ENCODE assay signal across 8 cellular contexts in genomic region chr2:200578778-200579177, GRCh38. TPM values are rescaled to one million over a fixed set of nuclear protein-coding genes. Genes with fewer than 3 reads are reported as not detected.
DNase-seq lines count a peak whose midpoint lies in the region; ATAC-seq and TF ChIP-seq lines count a peak whose summit lies in the region.

No MANE protein-coding gene starts in this region.

- H3K27me3 ChIP-seq in Peyer's patch (no peaks in the 10 kb centered on the region), transverse colon (no peaks in the 10 kb centered on the region)

- H3K36me3 ChIP-seq in Peyer's patch (no peaks in the 10 kb centered on the region), transverse colon (no peaks in the 10 kb centered on the region)

- H3K9me3 Mint-ChIP-seq in activated naive CD4-positive, alpha-beta T cell treated with anti-CD3 and anti-CD28 coated beads for 36 hours: no peaks in the 10 kb centered on the region
- H3K9me3 Mint-ChIP-seq in activated naive CD4-positive, alpha-beta T cell treated with anti-CD3 and anti-CD28 coated beads, Interleukin-2, amount 10 ng/mL, durations not matched to agents 7 days and 5 days: no peaks in the 10 kb centered on the region

- H3K4me1 Mint-ChIP-seq in activated naive CD4-positive, alpha-beta T cell treated with anti-CD3 and anti-CD28 coated beads for 36 hours (ENCODE audit: low read depth): peaks cover 14% of the 10 kb centered on the region
- peaks cover 7% of the 10 kb centered on the region for H3K4me1 Mint-ChIP-seq in activated naive CD4-positive, alpha-beta T cell treated with anti-CD3 and anti-CD28 coated beads, Interleukin-2, amount 10 ng/mL, durations not matched to agents 7 days and 5 days

- 11 to 43% methylated on average over 1 of the region's 1 CpG for WGBS in transverse colon (ENCODE audit: low coverage in 1 of 2), 2 donors

- ATAC-seq in Right ventricle myocardium superior (ENCODE audit: poor library complexity): no peak
- ATAC-seq in GM19463 (IDR thresholded peaks at IDR 0.05; ENCODE audit: unreplicated experiment): no peak

- no peaks in the 10 kb centered on the region for H3K9me3 ChIP-seq in Peyer's patch
- H3K9me3 ChIP-seq in transverse colon: no peaks in the 10 kb centered on the region

- no peak overlapping the region for H3K4me3 Mint-ChIP-seq in activated naive CD4-positive, alpha-beta T cell treated with anti-CD3 and anti-CD28 coated beads for 36 hours
- H3K4me3 Mint-ChIP-seq in activated naive CD4-positive, alpha-beta T cell treated with anti-CD3 and anti-CD28 coated beads, Interleukin-2, amount 10 ng/mL, durations not matched to agents 7 days and 5 days: no peak overlapping the region

- TF ChIP-seq EP300 in transverse colon (IDR thresholded peaks at IDR 0.05; ENCODE audit: low read depth): no peak

- in situ Hi-C loops in transverse colon (cut with MboI; ENCODE audit: low pct_ligation_motif_present in 1 of 4, low pct_unique_long_range_greater_than_20kb in 1 of 4, low sequenced_read_pairs in 3 of 4): loop anchor here in 1 of 4 donors (10.0 kb wide), 1 partner anchor 126 kb away; no protein-coding TSS in a partner anchor

- no peak for TF ChIP-seq POLR2A in Peyer's patch (IDR thresholded peaks at IDR 0.05)
- TF ChIP-seq POLR2A in transverse colon (IDR thresholded peaks at IDR 0.05): no peak

- intact Hi-C loops in activated naive CD4-positive, alpha-beta T cell treated with anti-CD3 and anti-CD28 coated beads for 36 hours (cut with micrococcal nuclease): loop anchor here (1.0 to 5.0 kb wide), 6 partner anchors 32 to 598 kb away; partner anchors contain the start of genes BZW1, NIF3L1 and PPIL3
- intact Hi-C loops in transverse colon (cut with DNase I; ENCODE audit: low total_unique reads) (no loop called here), Right ventricle myocardium superior (cut with DNase I) (loop anchor here (5.0 kb wide), 1 partner anchor 124 kb away; no protein-coding TSS in a partner anchor)

- H3K27ac Mint-ChIP-seq in activated naive CD4-positive, alpha-beta T cell treated with anti-CD3 and anti-CD28 coated beads for 36 hours: peak overlapping the region; percentile 16
- no peak overlapping the region for H3K27ac Mint-ChIP-seq in activated naive CD4-positive, alpha-beta T cell treated with anti-CD3 and anti-CD28 coated beads, Interleukin-2, amount 10 ng/mL, durations not matched to agents 7 days and 5 days

- peak; percentile 18 for DNase-seq in activated naive CD4-positive, alpha-beta T cell treated with anti-CD3 and anti-CD28 coated beads for 36 hours
- no peak for DNase-seq in activated naive CD4-positive, alpha-beta T cell treated with anti-CD3 and anti-CD28 coated beads, Interleukin-2, amount 10 ng/mL, durations not matched to agents 7 days and 5 days
- no peak for DNase-seq in Peyer's patch
- DNase-seq in fibroblast of the aortic adventitia (ENCODE audit: low read depth): peak; percentile 62
- DNase-seq in transverse colon: no peak
- DNase-seq in stimulated activated CD4-positive, alpha-beta T cell treated with anti-CD3 and anti-CD28 coated beads, Interleukin-1b, Interleukin-23, amount 100 ng/mL, for 48 hours: no peak
- no peak for DNase-seq in Right ventricle myocardium superior

- no peaks in the 10 kb centered on the region for H3K4me1 ChIP-seq in Peyer's patch
- no peaks in the 10 kb centered on the region for H3K4me1 ChIP-seq in transverse colon

- H3K27me3 Mint-ChIP-seq in activated naive CD4-positive, alpha-beta T cell treated with anti-CD3 and anti-CD28 coated beads for 36 hours (ENCODE audit: low read depth): no peaks in the 10 kb centered on the region
- H3K27me3 Mint-ChIP-seq in activated naive CD4-positive, alpha-beta T cell treated with anti-CD3 and anti-CD28 coated beads, Interleukin-2, amount 10 ng/mL, durations not matched to agents 7 days and 5 days: no peaks in the 10 kb centered on the region

- H3K27ac ChIP-seq in Peyer's patch (no peak overlapping the region), transverse colon (no peak overlapping the region)

- CTCF ChIA-PET in activated naive CD4-positive, alpha-beta T cell treated with anti-CD3 and anti-CD28 coated beads for 36 hours (lab: Charles Lee): interaction anchor here (0.7 to 1.6 kb wide), 9 partner anchors 9 to 157 kb away, joined by 3 to 5 read pairs (median 3); no protein-coding TSS in a partner anchor
- CTCF ChIA-PET in activated naive CD4-positive, alpha-beta T cell treated with anti-CD3 and anti-CD28 coated beads, Interleukin-2, amount 10 ng/mL, durations not matched to agents 7 days and 5 days (lab: Charles Lee): interaction anchor here (1.0 to 1.6 kb wide), 8 partner anchors 9 to 134 kb away, joined by 3 to 10 read pairs (median 3); no protein-coding TSS in a partner anchor

- H3K36me3 Mint-ChIP-seq in activated naive CD4-positive, alpha-beta T cell treated with anti-CD3 and anti-CD28 coated beads for 36 hours (ENCODE audit: low read depth): peaks cover 12% of the 10 kb centered on the region
- H3K36me3 Mint-ChIP-seq in activated naive CD4-positive, alpha-beta T cell treated with anti-CD3 and anti-CD28 coated beads, Interleukin-2, amount 10 ng/mL, durations not matched to agents 7 days and 5 days: peaks cover 34% of the 10 kb centered on the region

- TF ChIP-seq CTCF in Peyer's patch (IDR thresholded peaks at IDR 0.05) (peak in 4 of 6 experiments; percentile 32 to 72 (median 60)), fibroblast of the aortic adventitia (IDR thresholded peaks at IDR 0.05; ENCODE audit: insufficient read depth, low read length) (peak; percentile 58), transverse colon (IDR thresholded peaks at IDR 0.05) (peak; percentile 29 to 59 (median 47))

- H3K4me3 ChIP-seq in Peyer's patch (no peak overlapping the region), fibroblast of the aortic adventitia (ENCODE audit: low read depth, low read length) (no peak overlapping the region), transverse colon (no peak overlapping the region)

RNA-seq across cellular contexts. Expression of gene AOX1, which starts 7.0 kb away (rescaled TPM):
- under 1 TPM; 0.45 to 0.79 TPM for total RNA-seq in activated naive CD4-positive, alpha-beta T cell treated with anti-CD3 and anti-CD28 coated beads for 36 hours
- total RNA-seq in Peyer's patch: 10 to 100 TPM in 3 of 4 donors, 1 to 10 TPM in 1; 7.9 to 36.3 (median 30.0) TPM
- 23.6 and 84.0 TPM in 2 replicates for total RNA-seq in fibroblast of the aortic adventitia (ENCODE audit: low replicate concordance)
- total RNA-seq in transverse colon: 10 to 100 TPM; 12.0 to 28.1 (median 19.0) TPM
- total RNA-seq in Right ventricle myocardium superior: 4.1 TPM

RNA-seq across cellular contexts. Expression of gene SGO2, which starts 52.8 kb away (rescaled TPM):
- 10 to 100 TPM; 39.7 to 40.0 TPM for total RNA-seq in activated naive CD4-positive, alpha-beta T cell treated with anti-CD3 and anti-CD28 coated beads for 36 hours
- total RNA-seq in Peyer's patch (1 to 10 TPM; 2.5 to 10.0 (median 6.7) TPM), fibroblast of the aortic adventitia (ENCODE audit: low replicate concordance) (21.3 and 23.3 TPM in 2 replicates), transverse colon (1 to 10 TPM in 3 of 4 donors, under 1 TPM in 1; 0.75 to 4.8 (median 2.9) TPM), Right ventricle myocardium superior (1.3 TPM)

Comparison
In these comparisons a context has a peak if more than half of its experiments do, and no peak if none do; other contexts are left out.
1. DNase-seq: peak in activated naive CD4-positive, alpha-beta T cell treated with anti-CD3 and anti-CD28 coated beads for 36 hours (single experiment) and fibroblast of the aortic adventitia (single experiment); none in activated naive CD4-positive, alpha-beta T cell treated with anti-CD3 and anti-CD28 coated beads, Interleukin-2, amount 10 ng/mL, durations not matched to agents 7 days and 5 days (single experiment), Peyer's patch (0 of 3), transverse colon (single experiment), stimulated activated CD4-positive, alpha-beta T cell treated with anti-CD3 and anti-CD28 coated beads, Interleukin-1b, Interleukin-23, amount 100 ng/mL, for 48 hours (single experiment) and Right ventricle myocardium superior (single experiment).
2. Peak in every context shown above with its lines, with median percentiles within 50 percentile points of each other: CTCF ChIP-seq.